Comparison of ENCODE assay signal across 17 cellular contexts in genomic region chr16:73017321-73017720, GRCh38.
"Had no signal": no experiment of that assay in that cellular context is flagged by ENCODE, and none has a peak within 500 bp of the region (broad histone marks: within the 10 kb centered on the region; RNA-seq: fewer than 3 reads in every experiment).

No MANE protein-coding gene starts in this region.

- H3K4me1 Mint-ChIP-seq: activated naive CD8-positive, alpha-beta T cell treated with anti-CD3 and anti-CD28 coated beads, Interleukin-2, amount 10 ng/mL, durations not matched to agents 7 days and 5 days; stimulated activated naive CD8-positive, alpha-beta T cell treated with anti-CD3 and anti-CD28 coated beads, Interleukin-15, amount 100 ng/mL, for 72 hours; T-cell had no signal

- H3K36me3 Mint-ChIP-seq: activated CD4-positive, alpha-beta memory T cell treated with anti-CD3 and anti-CD28 coated beads for 36 hours; activated naive CD8-positive, alpha-beta T cell treated with anti-CD3 and anti-CD28 coated beads, Interleukin-2, amount 10 ng/mL, durations not matched to agents 7 days and 5 days; T-cell; WTC11 had no signal

- H3K4me3 Mint-ChIP-seq: activated CD4-positive, alpha-beta memory T cell treated with anti-CD3 and anti-CD28 coated beads for 36 hours; activated naive CD8-positive, alpha-beta T cell treated with anti-CD3 and anti-CD28 coated beads, Interleukin-2, amount 10 ng/mL, durations not matched to agents 7 days and 5 days; activated T-helper 1 cell treated with anti-CD3 and anti-CD28 coated beads, Interleukin-12 subunit alpha, Interleukin-12 subunit beta, Interleukin-2, Interleukin-4 antibody, amounts not matched to agents 30 ng/mL and 10 ng/mL and 1 ng/mL, durations not matched to agents 14 hours and 24 hours and 36 hours; effector memory CD8-positive, alpha-beta T cell; stimulated activated naive CD8-positive, alpha-beta T cell treated with anti-CD3 and anti-CD28 coated beads, Interleukin-15, amount 100 ng/mL, for 72 hours; T-cell; WTC11 had no signal

- ATAC-seq: effector memory CD8-positive, alpha-beta T cell; left cardiac atrium; SK-N-SH treated with all-trans-retinoic acid at 6 μM for 48 hours; stimulated activated naive CD8-positive, alpha-beta T cell treated with anti-CD3 and anti-CD28 coated beads, Interleukin-15, amount 100 ng/mL, for 72 hours; T-cell; WTC11 had no signal

- H3K27ac ChIP-seq: parathyroid adenoma had no signal

- DNase-seq: activated CD4-positive, alpha-beta memory T cell treated with anti-CD3 and anti-CD28 coated beads for 36 hours; activated CD4-positive, alpha-beta T cell treated with anti-CD3 and anti-CD28 coated beads for 4 hours; activated naive CD4-positive, alpha-beta T cell; activated naive CD8-positive, alpha-beta T cell treated with anti-CD3 and anti-CD28 coated beads, Interleukin-2, amount 10 ng/mL, durations not matched to agents 7 days and 5 days; activated T-cell treated with anti-CD3 and anti-CD28 coated beads for 4 hours; amygdala; effector memory CD8-positive, alpha-beta T cell; left cardiac atrium; small intestine; stimulated activated CD4-positive, alpha-beta T cell treated with anti-CD3 and anti-CD28 coated beads, Interleukin-15, amount 100 ng/mL, for 24 hours; stimulated activated CD4-positive, alpha-beta T cell treated with anti-CD3 and anti-CD28 coated beads, Interleukin-2, amount 100 ng/mL, for 48 hours; stimulated activated naive CD8-positive, alpha-beta T cell treated with anti-CD3 and anti-CD28 coated beads, Interleukin-15, amount 100 ng/mL, for 72 hours; T-cell had no signal

- H3K27ac Mint-ChIP-seq: activated CD4-positive, alpha-beta memory T cell treated with anti-CD3 and anti-CD28 coated beads for 36 hours; activated naive CD8-positive, alpha-beta T cell treated with anti-CD3 and anti-CD28 coated beads, Interleukin-2, amount 10 ng/mL, durations not matched to agents 7 days and 5 days; activated T-helper 1 cell treated with anti-CD3 and anti-CD28 coated beads, Interleukin-12 subunit alpha, Interleukin-12 subunit beta, Interleukin-2, Interleukin-4 antibody, amounts not matched to agents 30 ng/mL and 10 ng/mL and 1 ng/mL, durations not matched to agents 14 hours and 24 hours and 36 hours; effector memory CD8-positive, alpha-beta T cell; T-cell; WTC11 had no signal

- H3K9me3 Mint-ChIP-seq: activated CD4-positive, alpha-beta memory T cell treated with anti-CD3 and anti-CD28 coated beads for 36 hours; activated naive CD8-positive, alpha-beta T cell treated with anti-CD3 and anti-CD28 coated beads, Interleukin-2, amount 10 ng/mL, durations not matched to agents 7 days and 5 days; activated T-helper 1 cell treated with anti-CD3 and anti-CD28 coated beads, Interleukin-12 subunit alpha, Interleukin-12 subunit beta, Interleukin-2, Interleukin-4 antibody, amounts not matched to agents 30 ng/mL and 10 ng/mL and 1 ng/mL, durations not matched to agents 14 hours and 24 hours and 36 hours; stimulated activated naive CD8-positive, alpha-beta T cell treated with anti-CD3 and anti-CD28 coated beads, Interleukin-15, amount 100 ng/mL, for 72 hours; T-cell; WTC11 had no signal

- H3K27me3 Mint-ChIP-seq: activated CD4-positive, alpha-beta memory T cell treated with anti-CD3 and anti-CD28 coated beads for 36 hours; activated naive CD8-positive, alpha-beta T cell treated with anti-CD3 and anti-CD28 coated beads, Interleukin-2, amount 10 ng/mL, durations not matched to agents 7 days and 5 days; stimulated activated naive CD8-positive, alpha-beta T cell treated with anti-CD3 and anti-CD28 coated beads, Interleukin-15, amount 100 ng/mL, for 72 hours; T-cell had no signal
